ENCODE assay signal across 39 cellular contexts in genomic region chr1:245526141-245526540, GRCh38.
"Had no signal": no experiment of that assay in that cellular context is flagged by ENCODE, and none has a peak within 500 bp of the region (broad histone marks: within the 10 kb centered on the region; RNA-seq: fewer than 3 reads in every experiment).

No MANE protein-coding gene starts in this region.

- ATAC-seq: activated naive CD4-positive, alpha-beta T cell treated with anti-CD3 and anti-CD28 coated beads, Interleukin-2, amount 50 U/mL, for 72 hours; activated naive CD8-positive, alpha-beta T cell treated with anti-CD3 and anti-CD28 coated beads, Interleukin-2, amount 50 U/mL, for 24 hours; activated T-cell treated with anti-CD3 and anti-CD28 coated beads, Interleukin-2, amount 50 U/mL, for 4 hours; activated T-cell treated with anti-CD3 and anti-CD28 coated beads, Interleukin-2, amount 50 U/mL, for 72 hours; activated T-helper 17 cell treated with anti-CD3 and anti-CD28 coated beads, Interleukin-2, amount 50 U/mL, for 72 hours; body of pancreas had no signal

- H3K27me3 Mint-ChIP-seq: brain had no signal

- H3K4me1 ChIP-seq: adrenal gland, ascending aorta, body of pancreas, breast epithelium had no signal

- H3K27ac ChIP-seq: adrenal gland, ascending aorta, body of pancreas, brain microvascular endothelial cell, breast epithelium, cardiac muscle cell had no signal

- H3K9me3 ChIP-seq: adrenal gland, ascending aorta, body of pancreas had no signal

- H3K9me3 Mint-ChIP-seq: activated naive CD4-positive, alpha-beta T cell treated with anti-CD3 and anti-CD28 coated beads for 36 hours; activated naive CD4-positive, alpha-beta T cell treated with anti-CD3 and anti-CD28 coated beads, Interleukin-2, amount 10 ng/mL, durations not matched to agents 7 days and 5 days; activated naive CD4-positive, alpha-beta T cell treated with anti-CD3 and anti-CD28 coated beads, Interleukin-2, amount 50 U/mL, for 72 hours; activated naive CD8-positive, alpha-beta T cell treated with anti-CD3 and anti-CD28 coated beads for 36 hours; activated naive CD8-positive, alpha-beta T cell treated with anti-CD3 and anti-CD28 coated beads, Interleukin-2, amount 10 ng/mL, durations not matched to agents 7 days and 5 days; activated naive CD8-positive, alpha-beta T cell treated with anti-CD3 and anti-CD28 coated beads, Interleukin-2, amount 50 U/mL, for 24 hours; activated T-cell treated with anti-CD3 and anti-CD28 coated beads, Interleukin-2, amount 50 U/mL, for 24 hours; activated T-cell treated with anti-CD3 and anti-CD28 coated beads, Interleukin-2, amount 50 U/mL, for 4 hours; activated T-cell treated with anti-CD3 and anti-CD28 coated beads, Interleukin-2, amount 50 U/mL, for 72 hours; activated T-helper 1 cell treated with anti-CD3 and anti-CD28 coated beads, Interleukin-12 subunit alpha, Interleukin-12 subunit beta, Interleukin-2, Interleukin-4 antibody, amounts not matched to agents 30 ng/mL and 10 ng/mL and 1 ng/mL, durations not matched to agents 14 hours and 24 hours and 36 hours; activated T-helper 2 cell treated with anti-CD3 and anti-CD28 coated beads, Interferon-gamma antibody, Interleukin-2, Interleukin-4, amounts not matched to agents 10 μg/mL and 5 μg/mL and 100 μg/mL, durations not matched to agents 14 hours and 24 hours and 36 hours; brain had no signal

- H3K4me3 Mint-ChIP-seq: activated naive CD4-positive, alpha-beta T cell treated with anti-CD3 and anti-CD28 coated beads for 36 hours; activated naive CD4-positive, alpha-beta T cell treated with anti-CD3 and anti-CD28 coated beads, Interleukin-2, amount 10 ng/mL, durations not matched to agents 7 days and 5 days; activated naive CD4-positive, alpha-beta T cell treated with anti-CD3 and anti-CD28 coated beads, Interleukin-2, amount 50 U/mL, for 24 hours; activated naive CD8-positive, alpha-beta T cell; activated naive CD8-positive, alpha-beta T cell treated with anti-CD3 and anti-CD28 coated beads for 36 hours; activated naive CD8-positive, alpha-beta T cell treated with anti-CD3 and anti-CD28 coated beads, Interleukin-2, amount 10 ng/mL, durations not matched to agents 7 days and 5 days; activated naive CD8-positive, alpha-beta T cell treated with anti-CD3 and anti-CD28 coated beads, Interleukin-2, amount 50 U/mL, for 24 hours; activated T-cell treated with anti-CD3 and anti-CD28 coated beads, Interleukin-2, amount 50 U/mL, for 24 hours; activated T-cell treated with anti-CD3 and anti-CD28 coated beads, Interleukin-2, amount 50 U/mL, for 4 hours; activated T-cell treated with anti-CD3 and anti-CD28 coated beads, Interleukin-2, amount 50 U/mL, for 72 hours; activated T-helper 1 cell treated with anti-CD3 and anti-CD28 coated beads, Interleukin-12 subunit alpha, Interleukin-12 subunit beta, Interleukin-2, Interleukin-4 antibody, amounts not matched to agents 30 ng/mL and 10 ng/mL and 1 ng/mL, durations not matched to agents 14 hours and 24 hours and 36 hours; activated T-helper 17 cell treated with anti-CD3 and anti-CD28 coated beads, Interleukin-2, amount 50 U/mL, for 72 hours; brain; central memory CD8-positive, alpha-beta T cell had no signal

- FAIRE-seq: astrocyte, bronchial epithelial cell had no signal

- H3K4me3 ChIP-seq: adrenal gland, ascending aorta, body of pancreas, breast epithelium, cardiac muscle cell had no signal

- DNase-seq: activated effector memory CD4-positive, alpha-beta T cell treated with anti-CD3 and anti-CD28 coated beads, Interleukin-2, amount 50 U/mL, for 16 hours; activated effector memory CD4-positive, alpha-beta T cell treated with Interleukin-2 at 50 U/mL for 16 hours; activated gamma-delta T cell; activated gamma-delta T cell treated with Interleukin-2 at 50 U/mL for 16 hours; activated naive CD4-positive, alpha-beta T cell; activated naive CD4-positive, alpha-beta T cell treated with anti-CD3 and anti-CD28 coated beads for 36 hours; activated naive CD4-positive, alpha-beta T cell treated with anti-CD3 and anti-CD28 coated beads, Interleukin-2, amount 10 ng/mL, durations not matched to agents 7 days and 5 days; activated naive CD4-positive, alpha-beta T cell treated with anti-CD3 and anti-CD28 coated beads, Interleukin-2, amount 50 U/mL, for 16 hours; activated naive CD4-positive, alpha-beta T cell treated with Interleukin-2 at 50 U/mL for 16 hours; activated naive CD8-positive, alpha-beta T cell treated with anti-CD3 and anti-CD28 coated beads for 36 hours; activated naive CD8-positive, alpha-beta T cell treated with anti-CD3 and anti-CD28 coated beads, Interleukin-2, amount 10 ng/mL, durations not matched to agents 7 days and 5 days; activated naive CD8-positive, alpha-beta T cell treated with anti-CD3 and anti-CD28 coated beads, Interleukin-2, amount 50 U/mL, for 24 hours; activated T-cell treated with anti-CD3 and anti-CD28 coated beads, Interleukin-2, amount 50 U/mL, for 24 hours; activated T-cell treated with anti-CD3 and anti-CD28 coated beads, Interleukin-2, amount 50 U/mL, for 4 hours; activated T-cell treated with anti-CD3 and anti-CD28 coated beads, Interleukin-2, amount 50 U/mL, for 48 hours; activated T-cell treated with anti-CD3 and anti-CD28 coated beads, Interleukin-2, amount 50 U/mL, for 72 hours; adrenal gland; amniotic stem cell; amygdala; anterior cingulate cortex; aorta; body of pancreas; brain microvascular endothelial cell; caudate nucleus; central memory CD4-positive, alpha-beta T cell; cerebellar nuclear complex had no signal

- H3K27ac Mint-ChIP-seq: activated naive CD4-positive, alpha-beta T cell treated with anti-CD3 and anti-CD28 coated beads for 36 hours; activated naive CD4-positive, alpha-beta T cell treated with anti-CD3 and anti-CD28 coated beads, Interleukin-2, amount 10 ng/mL, durations not matched to agents 7 days and 5 days; activated naive CD4-positive, alpha-beta T cell treated with anti-CD3 and anti-CD28 coated beads, Interleukin-2, amount 50 U/mL, for 24 hours; activated naive CD4-positive, alpha-beta T cell treated with anti-CD3 and anti-CD28 coated beads, Interleukin-2, amount 50 U/mL, for 72 hours; activated naive CD8-positive, alpha-beta T cell; activated naive CD8-positive, alpha-beta T cell treated with anti-CD3 and anti-CD28 coated beads for 36 hours; activated naive CD8-positive, alpha-beta T cell treated with anti-CD3 and anti-CD28 coated beads, Interleukin-2, amount 10 ng/mL, durations not matched to agents 7 days and 5 days; activated naive CD8-positive, alpha-beta T cell treated with anti-CD3 and anti-CD28 coated beads, Interleukin-2, amount 50 U/mL, for 24 hours; activated T-cell treated with anti-CD3 and anti-CD28 coated beads, Interleukin-2, amount 50 U/mL, for 24 hours; activated T-cell treated with anti-CD3 and anti-CD28 coated beads, Interleukin-2, amount 50 U/mL, for 72 hours; activated T-helper 1 cell treated with anti-CD3 and anti-CD28 coated beads, Interleukin-12 subunit alpha, Interleukin-12 subunit beta, Interleukin-2, Interleukin-4 antibody, amounts not matched to agents 30 ng/mL and 10 ng/mL and 1 ng/mL, durations not matched to agents 14 hours and 24 hours and 36 hours; activated T-helper 17 cell treated with anti-CD3 and anti-CD28 coated beads, Interleukin-2, amount 50 U/mL, for 72 hours; activated T-helper 2 cell treated with anti-CD3 and anti-CD28 coated beads, Interferon-gamma antibody, Interleukin-2, Interleukin-4, amounts not matched to agents 10 μg/mL and 5 μg/mL and 100 μg/mL, durations not matched to agents 14 hours and 24 hours and 36 hours; brain had no signal

- H3K36me3 Mint-ChIP-seq: activated naive CD4-positive, alpha-beta T cell treated with anti-CD3 and anti-CD28 coated beads, Interleukin-2, amount 10 ng/mL, durations not matched to agents 7 days and 5 days; activated naive CD4-positive, alpha-beta T cell treated with anti-CD3 and anti-CD28 coated beads, Interleukin-2, amount 50 U/mL, for 24 hours; activated naive CD4-positive, alpha-beta T cell treated with anti-CD3 and anti-CD28 coated beads, Interleukin-2, amount 50 U/mL, for 72 hours; activated naive CD8-positive, alpha-beta T cell; activated naive CD8-positive, alpha-beta T cell treated with anti-CD3 and anti-CD28 coated beads for 36 hours; activated naive CD8-positive, alpha-beta T cell treated with anti-CD3 and anti-CD28 coated beads, Interleukin-2, amount 10 ng/mL, durations not matched to agents 7 days and 5 days; brain had no signal

- H3K36me3 ChIP-seq: adrenal gland, ascending aorta, brain microvascular endothelial cell, breast epithelium, cardiac muscle cell had no signal

- H3K4me1 Mint-ChIP-seq: activated naive CD4-positive, alpha-beta T cell treated with anti-CD3 and anti-CD28 coated beads, Interleukin-2, amount 10 ng/mL, durations not matched to agents 7 days and 5 days; activated naive CD4-positive, alpha-beta T cell treated with anti-CD3 and anti-CD28 coated beads, Interleukin-2, amount 50 U/mL, for 24 hours; activated naive CD8-positive, alpha-beta T cell treated with anti-CD3 and anti-CD28 coated beads for 36 hours; activated naive CD8-positive, alpha-beta T cell treated with anti-CD3 and anti-CD28 coated beads, Interleukin-2, amount 10 ng/mL, durations not matched to agents 7 days and 5 days; activated naive CD8-positive, alpha-beta T cell treated with anti-CD3 and anti-CD28 coated beads, Interleukin-2, amount 50 U/mL, for 24 hours; activated T-helper 17 cell treated with anti-CD3 and anti-CD28 coated beads, Interleukin-2, amount 50 U/mL, for 72 hours; central memory CD8-positive, alpha-beta T cell had no signal

- H3K27me3 ChIP-seq: adrenal gland, ascending aorta, body of pancreas, brain microvascular endothelial cell, breast epithelium, cardiac muscle cell had no signal
